Comparison of ENCODE assay signal across 8 cellular contexts in genomic region chr2:37652199-37652640, GRCh38. TPM values are rescaled to one million over a fixed set of nuclear protein-coding genes. Genes with fewer than 3 reads are reported as not detected.
A peak's percentile ranks its signal among the peaks of the same experiment; 100 is the strongest.
DNase-seq lines count a peak whose midpoint lies in the region; ATAC-seq and TF ChIP-seq lines count a peak whose summit lies in the region.

No MANE protein-coding gene starts in this region.

- no peak for ATAC-seq in HG03439 (IDR thresholded peaks at IDR 0.05; ENCODE audit: unreplicated experiment)
- ATAC-seq in HG02623 (IDR thresholded peaks at IDR 0.05; ENCODE audit: unreplicated experiment): no peak

- DNase-seq in AG09309 (ENCODE audit: low read depth) (peak; percentile 79), HPDE6-E6E7 (ENCODE audit: extremely low spot score) (peak; percentile 98), astrocyte of the hippocampus (ENCODE audit: low read depth, low spot score) (peak; percentile 73), myocyte (ENCODE audit: low read depth) (peak; percentile 87), iPS-NIHi7 (ENCODE audit: extremely low spot score) (no peak), putamen (ENCODE audit: low spot score) (no peak)

- TF ChIP-seq CTCF in AG09309 (IDR thresholded peaks at IDR 0.05; ENCODE audit: control insufficient read depth, insufficient read depth, low read depth, low read length, missing control alignments): no peak

- no peak overlapping the region for H3K4me3 ChIP-seq in AG09309 (ENCODE audit: control insufficient read depth, low read depth, low read length)

RNA-seq across cellular contexts. Expression of gene CDC42EP3, which starts 19.2 kb away (rescaled TPM):
- total RNA-seq in myocyte: 149 and 184 TPM in 2 replicates
- polyA plus RNA-seq in myocyte (2012): 161 TPM

Comparison
In these comparisons a context has a peak if more than half of its experiments do, and no peak if none do; other contexts are left out.
1. DNase-seq: peak in AG09309 (single experiment), HPDE6-E6E7 (single experiment), astrocyte of the hippocampus (single experiment) and myocyte (single experiment); none in iPS-NIHi7 (single experiment) and putamen (single experiment).